In genomic region chr7:101856488-101857357, GRCh38 we compare ENCODE assay signal across 8 cellular contexts. TPM values are rescaled to one million over a fixed set of nuclear protein-coding genes. Genes with fewer than 3 reads are reported as not detected.
DNase-seq lines count a peak whose midpoint lies in the region; ATAC-seq and TF ChIP-seq lines count a peak whose summit lies in the region.

No MANE protein-coding gene starts in this region.

- intact Hi-C loops in left ventricle myocardium inferior (cut with micrococcal nuclease) (loop anchor here (5.0 kb wide), 1 partner anchor 39 kb away; the partner anchor contains the start of gene CUX1), sciatic nerve (cut with DNase I) (no loop called here)

- H3K4me3 ChIP-seq in left ventricle myocardium inferior, result peak overlapping the region; percentile 60

- ATAC-seq in GM21786 (IDR thresholded peaks at IDR 0.05; ENCODE audit: unreplicated experiment) (peak; percentile 93), sciatic nerve (peak; percentile 93)

- peak; percentile 64 for TF ChIP-seq CTCF in left ventricle myocardium inferior (IDR thresholded peaks at IDR 0.05; ENCODE audit: borderline replicate concordance)

- H3K9me3 ChIP-seq in KOPT-K1 (ENCODE audit: insufficient read depth, low read length, poor library complexity, severe bottlenecking) (no peaks in the 10 kb centered on the region), left ventricle myocardium inferior (replicated peaks) (no peaks in the 10 kb centered on the region)

- no peaks in the 10 kb centered on the region for H3K27me3 ChIP-seq in left ventricle myocardium inferior (ENCODE audit: low read depth)

- WGBS in adipose tissue, 3 donors, result 6 to 41% (median 6%) methylated on average over 32 of the region's 32 CpGs

- peak; percentile 87 for DNase-seq in EL
- peak; percentile 100 for DNase-seq in SW480 (ENCODE audit: low spot score)
- peak; percentile 89 for DNase-seq in left ventricle myocardium inferior
- peak; percentile 87 for DNase-seq in sciatic nerve (ENCODE audit: low spot score)
- DNase-seq in NCI-H1694 treated with DMSO at 0.1 percent for 48 hours (lab: John Stamatoyannopoulos, UW), result no peak

- H3K4me1 ChIP-seq in left ventricle myocardium inferior, result peaks cover 73% of the 10 kb centered on the region

- peak overlapping the region; percentile 64 for H3K27ac ChIP-seq in KOPT-K1 (ENCODE audit: low read depth, low read length, poor library complexity, severe bottlenecking)
- H3K27ac ChIP-seq in adipose tissue (ENCODE audit: low read depth, low read length), result peak overlapping the region; percentile 94
- H3K27ac ChIP-seq in left ventricle myocardium inferior (replicated peaks), result peak overlapping the region; percentile 90

- H3K36me3 ChIP-seq in KOPT-K1 (ENCODE audit: insufficient read depth, low read length) (no peaks in the 10 kb centered on the region), left ventricle myocardium inferior (no peaks in the 10 kb centered on the region)

RNA-seq across cellular contexts. Expression of gene CUX1, which starts 39.3 kb away (rescaled TPM):
- 10 to 100 TPM; 22.4 to 47.5 (median 40.9) TPM for polyA plus RNA-seq in adipose tissue
- total RNA-seq in left ventricle myocardium inferior (125 TPM), sciatic nerve (156 TPM)
